7 cellular contexts compared by ENCODE assay signal in the genomic region with DNA sequence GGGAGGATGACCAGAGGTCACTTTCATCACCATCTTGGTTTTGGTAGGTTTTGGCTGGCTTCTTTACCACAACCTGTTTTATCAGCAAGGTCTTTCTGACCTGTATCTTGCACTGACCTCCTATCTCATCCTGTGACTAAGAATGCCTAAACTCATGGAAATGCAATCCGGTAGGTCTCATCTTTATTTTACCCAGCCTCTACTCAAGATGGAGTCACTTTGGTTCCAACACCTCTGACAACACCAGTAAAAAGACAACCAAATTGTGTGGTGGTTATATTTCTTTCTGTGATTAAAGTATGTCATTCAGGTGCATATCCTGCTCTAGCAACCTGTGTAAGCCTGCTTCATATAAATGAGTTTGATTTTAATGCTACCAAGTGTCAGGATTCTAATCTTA.
"Had no signal": no experiment of that assay in that cellular context is flagged by ENCODE, and none has a peak within 500 bp of the region (broad histone marks: within the 10 kb centered on the region; RNA-seq: fewer than 3 reads in every experiment).

No MANE protein-coding gene starts in this region.

- H3K27ac Mint-ChIP-seq: IgD-negative memory B cell had no signal

- H3K27ac ChIP-seq: HL-60 had no signal

- H3K4me1 Mint-ChIP-seq: IgD-negative memory B cell had no signal

- H3K4me3 Mint-ChIP-seq: IgD-negative memory B cell had no signal

- H3K27me3 Mint-ChIP-seq: IgD-negative memory B cell had no signal

- ATAC-seq: HepG2 had no signal

- H3K36me3 Mint-ChIP-seq: IgD-negative memory B cell had no signal

- DNase-seq: IMR-90, KBM-7, KG1 had no signal

- FAIRE-seq: HepG2, HTR-8/SVneo had no signal
